In genomic region chr10:119178371-119179119, GRCh38 we compare ENCODE assay signal across 9 cellular contexts. TPM values are rescaled to one million over a fixed set of nuclear protein-coding genes. Genes with fewer than 3 reads are reported as not detected.
DNase-seq lines count a peak whose midpoint lies in the region; ATAC-seq, FAIRE-seq and TF ChIP-seq lines count a peak whose summit lies in the region.
"Had no signal": no experiment of that assay in that cellular context is flagged by ENCODE, and none has a peak within 500 bp of the region (broad histone marks: within the 10 kb centered on the region; RNA-seq: fewer than 3 reads in every experiment).

PRDX3 (minus strand) TSS chr10:119178812; CDS start chr10:119178790, 22 bp downstream.

- FAIRE-seq in keratinocyte (lab: Jason Lieb, UNC) = peak; percentile 55
- FAIRE-seq: colon had no signal

- peak within 1 kb of the TSS; percentile 93 for H3K9ac ChIP-seq in keratinocyte (ENCODE audit: control insufficient read depth, extremely low read depth, insufficient read depth, low read length)

- dilution Hi-C loops in keratinocyte (cut with MboI; ENCODE audit: extremely low pct_ligation_motif_present, low sequenced_read_pairs) = no loop called here

- H3K27ac ChIP-seq in keratinocyte (ENCODE audit: control insufficient read depth, insufficient read depth, low read length) = peak within 1 kb of the TSS; percentile 90

- peak within 1 kb of the TSS; percentile 55 to 100 (median 98) for H3K4me3 ChIP-seq in keratinocyte (ENCODE audit: control insufficient read depth in 2 of 3, extremely low read depth in 1 of 3, insufficient read depth in 2 of 3, low read depth in 1 of 3, low read length in 3 of 3)

- H4K20me1 ChIP-seq in keratinocyte (ENCODE audit: control insufficient read depth, extremely low read depth, insufficient read depth, low read length) = no peaks in the 10 kb centered on the region

- peak; percentile 98 for TF ChIP-seq POLR2A in GM18951 (IDR thresholded peaks at IDR 0.05; ENCODE audit: extremely low read depth, insufficient read depth, insufficient read length)

- H3K27me3 ChIP-seq in keratinocyte (ENCODE audit: control insufficient read depth, extremely low read depth, insufficient read depth, low read length) = no peaks in the 10 kb centered on the region

- peaks cover 7 to 18% of the 10 kb centered on the region in 2 experiments for H3K36me3 ChIP-seq in keratinocyte (ENCODE audit: control insufficient read depth in 2 of 2, extremely low read depth in 1 of 2, insufficient read depth in 2 of 2, low read length in 2 of 2)

- H3K9me3 ChIP-seq in keratinocyte (ENCODE audit: control insufficient read depth, low read depth, low read length) = no peaks in the 10 kb centered on the region

- peak within 1 kb of the TSS; percentile 100 for H2AFZ ChIP-seq in keratinocyte (ENCODE audit: control insufficient read depth, low read length)

- TF ChIP-seq CTCF in keratinocyte (optimal IDR thresholded peaks at IDR 0.05 in 1 of 3, IDR thresholded peaks at IDR 0.05 in 1 of 3, conservative IDR thresholded peaks at IDR 0.05 in 1 of 3; ENCODE audit: extremely low read depth in 1 of 3, insufficient read depth in 2 of 3, low read length in 3 of 3) = peak in 2 of 3 experiments; percentile 9 to 13

- peak; percentile 89 for ATAC-seq in HG03196 (IDR thresholded peaks at IDR 0.05; ENCODE audit: unreplicated experiment)

- H3K79me2 ChIP-seq in keratinocyte (ENCODE audit: control insufficient read depth, insufficient read depth, low read length) = peaks cover 37% of the 10 kb centered on the region

- peaks cover 12% of the 10 kb centered on the region for H3K4me1 ChIP-seq in keratinocyte (ENCODE audit: control insufficient read depth, extremely low read depth, insufficient read depth, low read length)

- peak within 1 kb of the TSS; percentile 96 for H3K4me2 ChIP-seq in keratinocyte (ENCODE audit: control insufficient read depth, extremely low read depth, insufficient read depth, low read depth, low read length)

- H3K9me1 ChIP-seq in keratinocyte (ENCODE audit: control insufficient read depth, extremely low read depth, insufficient read depth, low read length) = no peaks in the 10 kb centered on the region

- in situ Hi-C loops in GM18951 (cut with MboI; ENCODE audit: low sequenced_read_pairs, unreplicated experiment) = no loop called here

- DNase-seq in AG08396 (ENCODE audit: low spot score) = peak; percentile 92
- peak; percentile 89 for DNase-seq in NCI-H345 (lab: John Stamatoyannopoulos, UW)
- DNase-seq in activated CD4-positive, CD25-positive, alpha-beta regulatory T cell (lab: John Stamatoyannopoulos, UW) = peak; percentile 84 to 92 (median 90)
- DNase-seq in central memory CD4-positive, alpha-beta T cell = peak; percentile 86
- peak; percentile 38 for DNase-seq in keratinocyte (ENCODE audit: low read depth, low spot score)
- DNase-seq in stimulated activated CD4-positive, alpha-beta T cell treated with anti-CD3 and anti-CD28 coated beads, Interleukin-15, amount 100 ng/mL, for 24 hours = peak; percentile 98

RNA-seq across cellular contexts. Expression of gene PRDX3, which starts in this region (rescaled TPM):
- polyA plus RNA-seq in keratinocyte = 251 to 304 TPM (median 266 TPM) in 3 replicates
- 25.9 TPM for polyA plus RNA-seq in keratinocyte (2011; ENCODE audit: low read depth)
- polyA plus RNA-seq in keratinocyte (2011; cell fraction: cytosol; rRNA removed) = 167 and 288 TPM in 2 replicates
- 127 and 160 TPM in 2 replicates for polyA plus RNA-seq in keratinocyte (2011; cell fraction: nucleus; rRNA removed)
- 84.3 and 187 TPM in 2 replicates for polyA plus RNA-seq in keratinocyte (2012; ENCODE audit: low replicate concordance)
- polyA minus RNA-seq in keratinocyte = 181 to 213 TPM (median 205 TPM) in 3 replicates
- 120 TPM for polyA minus RNA-seq in keratinocyte (2011; cell fraction: cytosol; rRNA and poly(A)+ RNA removed)
- polyA minus RNA-seq in keratinocyte (2011; cell fraction: nucleus; rRNA and poly(A)+ RNA removed) = 69.7 and 85.3 TPM in 2 replicates

Comparison
In these comparisons a context has a peak if more than half of its experiments do, and no peak if none do; other contexts are left out.
1. Peak in every context shown above with its lines: DNase-seq, ATAC-seq, H3K4me3 ChIP-seq and H3K27ac ChIP-seq.
2. DNase-seq: peak in every context shown above with its lines; median percentile 98 in stimulated activated CD4-positive, alpha-beta T cell treated with anti-CD3 and anti-CD28 coated beads, Interleukin-15, amount 100 ng/mL, for 24 hours; 92 in AG08396; 90 in activated CD4-positive, CD25-positive, alpha-beta regulatory T cell; 89 in NCI-H345; 86 in central memory CD4-positive, alpha-beta T cell; 38 in keratinocyte.